Comparison of ENCODE assay signal across 8 cellular contexts in genomic region chr1:225911207-225912130, GRCh38. TPM values are rescaled to one million over a fixed set of nuclear protein-coding genes. Genes with fewer than 3 reads are reported as not detected.
DNase-seq lines count a peak whose midpoint lies in the region; ATAC-seq and TF ChIP-seq lines count a peak whose summit lies in the region.

No MANE protein-coding gene starts in this region.

- H3K79me2 ChIP-seq in GM23338 (replicated peaks; ENCODE audit: insufficient read depth): no peaks in the 10 kb centered on the region

- H3F3A ChIP-seq in GM23338 (replicated peaks; ENCODE audit: low read depth): no peaks in the 10 kb centered on the region

- peaks cover 25% of the 10 kb centered on the region for H3K4me1 ChIP-seq in CD4-positive, CD25-positive, alpha-beta regulatory T cell (ENCODE audit: control insufficient read depth, insufficient read depth, low read length, poor library complexity, severe bottlenecking)
- peaks cover 11% of the 10 kb centered on the region for H3K4me1 ChIP-seq in GM23338 (ENCODE audit: insufficient read depth)
- H3K4me1 ChIP-seq in SJSA1 (replicated peaks): peaks cover 4% of the 10 kb centered on the region; the same call in 1 of the 2 replicates

- TF ChIP-seq CTCF in GM23338 (conservative IDR thresholded peaks at IDR 0.05; ENCODE audit: low read depth in 2 of 2): peak; percentile 81 to 89

- H3K4me3 ChIP-seq in CD4-positive, CD25-positive, alpha-beta regulatory T cell (ENCODE audit: low read depth, low read length): no peak overlapping the region
- H3K4me3 ChIP-seq in GM23338: no peak overlapping the region
- H3K4me3 ChIP-seq in SJSA1: no peak overlapping the region

- peak overlapping the region; percentile 85 for H2AFZ ChIP-seq in GM23338

- peak overlapping the region; percentile 24 for H3K27ac ChIP-seq in CD4-positive, CD25-positive, alpha-beta regulatory T cell (ENCODE audit: insufficient read depth, low read length, poor library complexity, severe bottlenecking)
- 0 out of 2 replicates have a peak overlapping the region, but pooled peaks have one; percentile 55 for H3K27ac ChIP-seq in GM23338 (ENCODE audit: low read depth)
- H3K27ac ChIP-seq in SJSA1: no peak overlapping the region

- peak; percentile 61 to 78 (median 72) for DNase-seq in CD4-positive, CD25-positive, alpha-beta regulatory T cell
- DNase-seq in GM23338 (ENCODE audit: low spot score) (peak; percentile 88), SJSA1 (ENCODE audit: low read depth in 1 of 2, low spot score in 2 of 2) (peak; percentile 61 to 64), amniotic epithelial cell (ENCODE audit: low read depth) (peak; percentile 17), iPS-NIHi11 (ENCODE audit: low spot score) (peak; percentile 91), NCI-H1105 (lab: John Stamatoyannopoulos, UW) (no peak)
- DNase-seq in stimulated activated CD4-positive, alpha-beta T cell treated with anti-CD3 and anti-CD28 coated beads, Interleukin-15, amount 100 ng/mL, for 24 hours: peak; percentile 77

- H3K9me2 ChIP-seq in GM23338 (ENCODE audit: insufficient read depth): no peaks in the 10 kb centered on the region

- H3K4me1 Mint-ChIP-seq in CD4-positive, CD25-positive, alpha-beta regulatory T cell: peaks cover 15 to 47% (median 21%) of the 10 kb centered on the region in 4 donors
- peaks cover 29% of the 10 kb centered on the region for H3K4me1 Mint-ChIP-seq in GM23338

- peak; percentile 84 to 86 for ATAC-seq in CD4-positive, CD25-positive, alpha-beta regulatory T cell (ENCODE audit: low read depth in 2 of 2)
- ATAC-seq in GM23338 (peak; percentile 93), GM18873 (IDR thresholded peaks at IDR 0.05; ENCODE audit: low FRiP score, unreplicated experiment) (no peak)

- peak overlapping the region in 1 of 4 donors; percentile 75 for H3K4me3 Mint-ChIP-seq in CD4-positive, CD25-positive, alpha-beta regulatory T cell
- H3K4me3 Mint-ChIP-seq in GM23338: no peak overlapping the region

- peaks cover 9% of the 10 kb centered on the region for H3K36me3 Mint-ChIP-seq in CD4-positive, CD25-positive, alpha-beta regulatory T cell
- no peaks in the 10 kb centered on the region; the same call in 2 of the 3 replicates for H3K36me3 Mint-ChIP-seq in GM23338 (ENCODE audit: low read depth)

- peaks cover 11% of the 10 kb centered on the region for H3K27me3 Mint-ChIP-seq in CD4-positive, CD25-positive, alpha-beta regulatory T cell
- H3K27me3 Mint-ChIP-seq in GM23338 (ENCODE audit: insufficient read depth, low read depth, poor library complexity): peaks cover 13% of the 10 kb centered on the region

- peak overlapping the region; percentile 65 for H3K4me2 ChIP-seq in GM23338

- H3K27me3 ChIP-seq in CD4-positive, CD25-positive, alpha-beta regulatory T cell (ENCODE audit: control insufficient read depth, insufficient read depth, low read length): no peaks in the 10 kb centered on the region
- H3K27me3 ChIP-seq in GM23338 (ENCODE audit: insufficient read depth) (no peaks in the 10 kb centered on the region), SJSA1 (replicated peaks) (no peaks in the 10 kb centered on the region)

- H3K9me3 Mint-ChIP-seq in CD4-positive, CD25-positive, alpha-beta regulatory T cell: no peaks in the 10 kb centered on the region
- no peaks in the 10 kb centered on the region; the same call in 2 of the 3 replicates for H3K9me3 Mint-ChIP-seq in GM23338

- H4K20me1 ChIP-seq in GM23338 (replicated peaks; ENCODE audit: insufficient read depth): no peaks in the 10 kb centered on the region

- peak overlapping the region; percentile 54 to 88 (median 82) for H3K27ac Mint-ChIP-seq in CD4-positive, CD25-positive, alpha-beta regulatory T cell
- H3K27ac Mint-ChIP-seq in GM23338: no peak overlapping the region

- no peaks in the 10 kb centered on the region for H3K9me3 ChIP-seq in CD4-positive, CD25-positive, alpha-beta regulatory T cell (ENCODE audit: control insufficient read depth in 2 of 2, low read length in 2 of 2)
- H3K9me3 ChIP-seq in SJSA1 (replicated peaks): no peaks in the 10 kb centered on the region

- H3K36me3 ChIP-seq in CD4-positive, CD25-positive, alpha-beta regulatory T cell (ENCODE audit: control insufficient read depth, insufficient read depth, low read length): no peaks in the 10 kb centered on the region
- H3K36me3 ChIP-seq in GM23338 (ENCODE audit: insufficient read depth): no peaks in the 10 kb centered on the region
- H3K36me3 ChIP-seq in SJSA1: peaks cover 2% of the 10 kb centered on the region; the same call in 1 of the 2 replicates

TF ChIP-seq in GM23338, 12 proteins besides CTCF, POLR2A, EP300 and RAD21 (continues in another document):
- no peak for TF ChIP-seq JUNB (IDR thresholded peaks at IDR 0.05; ENCODE audit: unreplicated experiment)

RNA-seq across cellular contexts. Expression of gene PYCR2, which starts 12.6 kb away (rescaled TPM):
- total RNA-seq in CD4-positive, CD25-positive, alpha-beta regulatory T cell: 51.6 TPM
- polyA plus RNA-seq in CD4-positive, CD25-positive, alpha-beta regulatory T cell: 10 to 100 TPM; 56.7 to 74.6 (median 67.7) TPM
- 96.7 and 109 TPM in 2 replicates for total RNA-seq in GM23338 (2014; rRNA removed; shearing (Covaris generic))
- polyA plus RNA-seq in GM23338 (2016; fragmentation: Nextera tagmentation; extraction: Ambion mirVana): 89.1 and 95.1 TPM in 2 replicates
- total RNA-seq in SJSA1 (2014; rRNA removed; shearing (Covaris generic)): 38.1 and 61.6 TPM in 2 replicates

RNA-seq across cellular contexts. Expression of gene LEFTY1, which starts 22.5 kb away (rescaled TPM):
- total RNA-seq in CD4-positive, CD25-positive, alpha-beta regulatory T cell: 0.39 TPM
- polyA plus RNA-seq in CD4-positive, CD25-positive, alpha-beta regulatory T cell: under 1 TPM in 2 of 4 donors, not detected in 2; 0.13 to 0.17 TPM
- total RNA-seq in GM23338 (2014; rRNA removed; shearing (Covaris generic)): 65.4 and 67.1 TPM in 2 replicates
- 25.7 and 27.5 TPM in 2 replicates for polyA plus RNA-seq in GM23338 (2016; fragmentation: Nextera tagmentation; extraction: Ambion mirVana)
- not detected in 2 replicates for total RNA-seq in SJSA1 (2014; rRNA removed; shearing (Covaris generic))

RNA-seq across cellular contexts. Expression of gene TMEM63A, which starts 29.3 kb away (rescaled TPM):
- total RNA-seq in CD4-positive, CD25-positive, alpha-beta regulatory T cell: 454 TPM
- polyA plus RNA-seq in CD4-positive, CD25-positive, alpha-beta regulatory T cell: 10 to 100 TPM; 66.9 to 72.2 (median 69.3) TPM
- total RNA-seq in GM23338 (2014; rRNA removed; shearing (Covaris generic)): 61.8 and 76.9 TPM in 2 replicates
- 24.3 and 31.7 TPM in 2 replicates for polyA plus RNA-seq in GM23338 (2016; fragmentation: Nextera tagmentation; extraction: Ambion mirVana)
- total RNA-seq in SJSA1 (2014; rRNA removed; shearing (Covaris generic)): 7.4 and 9.4 TPM in 2 replicates

RNA-seq across cellular contexts. Expression of gene LEFTY2, which starts 29.6 kb away (rescaled TPM):
- not detected for total RNA-seq in CD4-positive, CD25-positive, alpha-beta regulatory T cell
- polyA plus RNA-seq in CD4-positive, CD25-positive, alpha-beta regulatory T cell: not detected
- 12.4 and 16.9 TPM in 2 replicates for total RNA-seq in GM23338 (2014; rRNA removed; shearing (Covaris generic))
- 8.3 and 10.2 TPM in 2 replicates for polyA plus RNA-seq in GM23338 (2016; fragmentation: Nextera tagmentation; extraction: Ambion mirVana)
- total RNA-seq in SJSA1 (2014; rRNA removed; shearing (Covaris generic)): not detected in 2 replicates

Comparison
In these comparisons a context has a peak if more than half of its experiments do, and no peak if none do; other contexts are left out.
1. RNA of gene LEFTY1, which starts 22.5 kb away (total RNA-seq): 65.4 to 67.1 TPM in GM23338; 0.39 TPM in CD4-positive, CD25-positive, alpha-beta regulatory T cell (single experiment) and not detected in SJSA1; every median in the first group is over 10 times any median in the second.